In genomic region chr5:109844148-109844547, GRCh38 we compare ENCODE assay signal across 1 cellular context.
A peak's percentile ranks its signal among the peaks of the same experiment; 100 is the strongest.
TF ChIP-seq lines count a peak whose summit lies in the region.

No MANE protein-coding gene starts in this region.

TF ChIP-seq in IMR-90, 13 proteins besides CTCF, POLR2A, EP300 and RAD21:
- no peak for TF ChIP-seq ELK1 (IDR thresholded peaks at IDR 0.05; ENCODE audit: borderline replicate concordance, low read depth, low read length)
- TF ChIP-seq MAZ (IDR thresholded peaks at IDR 0.05; ENCODE audit: borderline replicate concordance, low read depth, low read length) = no peak
- peak; percentile 34; the same call in 1 of the 2 replicates for TF ChIP-seq SMC3 (IDR thresholded peaks at IDR 0.05; ENCODE audit: low read depth, low read length)
- TF ChIP-seq CHD1 (IDR thresholded peaks at IDR 0.05; ENCODE audit: low read depth, low read length) = no peak
- TF ChIP-seq USF2 (IDR thresholded peaks at IDR 0.05; ENCODE audit: low read depth, low read length) = no peak
- TF ChIP-seq NFE2L2 (IDR thresholded peaks at IDR 0.05; ENCODE audit: low read depth, low read length) = no peak
